ENCODE assay signal across 8 cellular contexts in the genomic region with DNA sequence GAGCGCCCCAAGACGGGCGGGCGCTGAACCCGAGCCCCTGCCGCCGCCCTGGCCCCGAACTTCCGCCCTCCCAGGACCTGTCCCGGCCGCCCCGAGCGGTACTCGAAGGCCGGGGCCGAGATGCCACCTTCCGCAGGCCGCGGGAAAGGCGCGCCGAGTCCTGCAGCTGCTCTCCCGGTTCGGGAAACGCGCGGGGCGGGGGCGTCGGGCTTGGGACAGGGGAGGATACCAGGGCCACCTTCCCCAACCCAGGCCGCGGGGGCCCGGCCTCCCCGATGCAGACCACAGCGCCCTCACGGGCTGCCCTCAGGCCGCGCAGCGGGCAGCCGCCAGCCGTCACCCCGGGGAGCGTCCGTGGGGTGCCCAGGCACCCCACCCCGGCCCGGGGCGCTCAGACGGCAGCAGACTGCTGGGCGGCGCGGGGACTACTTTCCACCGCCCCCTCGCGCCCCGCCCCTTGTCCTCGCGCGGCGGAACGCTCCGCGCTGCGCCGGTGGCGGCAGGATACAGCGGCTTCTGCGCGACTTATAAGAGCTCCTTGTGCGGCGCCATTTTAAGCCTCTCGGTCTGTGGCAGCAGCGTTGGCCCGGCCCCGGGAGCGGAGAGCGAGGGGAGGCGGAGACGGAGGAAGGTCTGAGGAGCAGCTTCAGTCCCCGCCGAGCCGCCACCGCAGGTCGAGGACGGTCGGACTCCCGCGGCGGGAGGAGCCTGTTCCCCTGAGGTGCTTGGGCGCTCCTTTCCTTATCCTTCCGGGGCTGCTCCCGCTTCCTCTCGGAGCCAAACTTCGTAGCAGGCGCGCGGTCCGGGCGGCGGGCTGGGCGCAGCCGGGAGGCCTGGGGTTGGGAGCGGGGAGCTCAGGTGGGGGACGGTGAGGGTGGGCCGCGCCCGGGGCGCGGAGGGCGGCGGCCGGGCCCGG. TPM values are rescaled to one million over a fixed set of nuclear protein-coding genes. Genes with fewer than 3 reads are reported as not detected.
DNase-seq lines count a peak whose midpoint lies in the region; ATAC-seq and TF ChIP-seq lines count a peak whose summit lies in the region.

A gene (plus strand): TSS at position 556 of the 916 bp plus-strand sequence. CDS start 24,564 bp downstream, outside the sequence.

- DNase-seq in AG08396 (ENCODE audit: low spot score) (peak; percentile 91), NCI-H446 treated with DMSO at 0.1 percent for 48 hours (lab: John Stamatoyannopoulos, UW) (peak; percentile 73), chondrocyte (ENCODE audit: low spot score) (peak; percentile 97), kidney glomerular epithelial cell (lab: John Stamatoyannopoulos, UW) (peak; percentile 84)
- peak; percentile 81 to 87 for DNase-seq in activated CD4-positive, alpha-beta T cell treated with anti-CD3 and anti-CD28 coated beads for 24 hours (ENCODE audit: low read depth in 2 of 2)
- DNase-seq in stimulated activated CD4-positive, alpha-beta T cell treated with anti-CD3 and anti-CD28 coated beads, Interleukin-1b, Interleukin-23, amount 100 ng/mL, for 1 hour (ENCODE audit: low read depth in 2 of 2) = peak; percentile 84 to 89

- H3K4me3 Mint-ChIP-seq in chondrocyte (ENCODE audit: unreplicated experiment) = peak within 1 kb of the TSS; percentile 84

- H3K27ac Mint-ChIP-seq in chondrocyte (ENCODE audit: unreplicated experiment) = peak within 1 kb of the TSS; percentile 96

- no peaks in the 10 kb centered on the region for H3K36me3 Mint-ChIP-seq in chondrocyte (ENCODE audit: low read depth)

- ATAC-seq in GM18870 (IDR thresholded peaks at IDR 0.05; ENCODE audit: unreplicated experiment) = peak; percentile 61
- peak; percentile 65 for ATAC-seq in HG03139 (IDR thresholded peaks at IDR 0.05; ENCODE audit: unreplicated experiment)

- TF ChIP-seq CTCF in chondrocyte (IDR thresholded peaks at IDR 0.05) = peak; percentile 52

- H3K9me3 Mint-ChIP-seq in chondrocyte (ENCODE audit: low read depth) = no peaks in the 10 kb centered on the region

- peaks cover 33% of the 10 kb centered on the region for H3K4me1 Mint-ChIP-seq in chondrocyte (ENCODE audit: low read depth)

- no peaks in the 10 kb centered on the region for H3K27me3 Mint-ChIP-seq in chondrocyte (ENCODE audit: low read depth)

RNA-seq across cellular contexts. Expression of the gene that starts here (rescaled TPM):
- total RNA-seq in chondrocyte = 487 to 677 TPM (median 488 TPM) in 3 replicates

Comparison
In these comparisons a context has a peak if more than half of its experiments do, and no peak if none do; other contexts are left out.
1. Peak in every context shown above with its lines: DNase-seq and ATAC-seq.